In the genomic region with DNA sequence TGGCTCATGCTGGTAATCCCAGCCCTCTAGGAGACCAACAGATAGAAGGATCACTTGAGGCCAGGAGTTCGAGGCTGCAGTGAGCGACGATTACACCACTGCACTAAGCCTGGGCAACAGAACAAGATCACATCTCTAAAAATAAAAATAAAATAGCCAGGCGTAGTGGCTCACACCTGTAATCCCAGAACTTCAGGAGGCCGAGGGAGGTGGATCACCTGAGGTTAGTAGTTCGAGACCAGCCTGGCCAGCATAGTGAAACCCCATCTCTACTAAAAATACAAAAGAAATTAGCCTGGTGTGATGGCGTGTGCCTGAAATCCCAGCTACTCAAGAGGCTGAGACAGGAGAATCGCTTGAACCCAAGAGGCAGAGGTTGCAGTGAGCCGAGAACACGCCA, we compare ENCODE assay signal across 2 cellular contexts.
TF ChIP-seq lines count a peak whose summit lies in the region.

No MANE protein-coding gene starts in this region.

TF ChIP-seq in WTC11, 78 proteins besides CTCF, POLR2A, EP300 and RAD21 (continued from another document):
- TF ChIP-seq, protein P1, sequence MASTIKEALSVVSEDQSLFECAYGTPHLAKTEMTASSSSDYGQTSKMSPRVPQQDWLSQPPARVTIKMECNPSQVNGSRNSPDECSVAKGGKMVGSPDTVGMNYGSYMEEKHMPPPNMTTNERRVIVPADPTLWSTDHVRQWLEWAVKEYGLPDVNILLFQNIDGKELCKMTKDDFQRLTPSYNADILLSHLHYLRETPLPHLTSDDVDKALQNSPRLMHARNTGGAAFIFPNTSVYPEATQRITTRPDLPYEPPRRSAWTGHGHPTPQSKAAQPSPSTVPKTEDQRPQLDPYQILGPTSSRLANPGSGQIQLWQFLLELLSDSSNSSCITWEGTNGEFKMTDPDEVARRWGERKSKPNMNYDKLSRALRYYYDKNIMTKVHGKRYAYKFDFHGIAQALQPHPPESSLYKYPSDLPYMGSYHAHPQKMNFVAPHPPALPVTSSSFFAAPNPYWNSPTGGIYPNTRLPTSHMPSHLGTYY (CRISPR knock-in tag; IDR thresholded peaks at IDR 0.05), result peak; percentile 91
- TF ChIP-seq NFATC4 (CRISPR knock-in tag; IDR thresholded peaks at IDR 0.05), result 0 out of 2 replicates have a peak, but pooled peaks have one; percentile 4
- peak; percentile 22; the same call in 1 of the 2 replicates for TF ChIP-seq ZNF671 (CRISPR knock-in tag; IDR thresholded peaks at IDR 0.05)
- TF ChIP-seq, protein P2, sequence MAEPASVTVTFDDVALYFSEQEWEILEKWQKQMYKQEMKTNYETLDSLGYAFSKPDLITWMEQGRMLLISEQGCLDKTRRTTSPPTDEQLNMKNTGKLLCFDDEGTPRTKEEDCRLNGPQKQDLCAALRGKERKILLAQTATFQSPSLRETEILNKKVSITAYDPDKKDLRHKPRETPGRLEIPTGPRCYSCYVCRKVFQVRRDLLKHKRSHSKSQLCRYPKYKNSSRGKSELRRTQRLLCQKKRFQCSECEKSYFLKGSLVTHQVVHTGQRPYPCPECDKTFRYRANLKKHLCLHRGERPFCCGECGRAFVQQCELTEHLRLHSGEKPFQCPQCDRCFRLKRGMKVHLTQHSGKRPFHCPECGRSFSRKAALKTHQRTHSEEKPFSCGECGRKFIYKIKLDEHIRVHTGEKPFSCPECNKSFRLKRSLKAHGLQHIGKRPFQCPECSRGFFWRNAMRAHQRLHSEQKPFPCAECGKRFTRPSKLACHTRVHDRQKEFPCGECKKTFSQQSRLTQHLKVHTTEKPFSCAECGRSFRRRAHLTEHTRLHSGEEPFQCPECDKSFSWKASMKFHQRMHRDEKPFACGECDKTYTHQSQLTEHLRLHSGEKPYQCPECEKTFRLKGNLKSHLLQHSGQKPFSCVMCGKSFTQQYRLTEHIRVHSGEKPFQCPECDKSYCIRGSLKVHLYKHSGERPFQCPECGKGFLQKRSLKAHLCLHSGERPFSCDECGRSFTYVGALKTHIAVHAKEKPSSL (CRISPR knock-in tag; conservative IDR thresholded peaks at IDR 0.05), result peak; percentile 66; the same call in 1 of the 2 replicates

TF ChIP-seq in endothelial cell of umbilical vein, 7 proteins besides CTCF, POLR2A, EP300 and RAD21:
- peak; percentile 5 for TF ChIP-seq POLR2AphosphoS5 (IDR thresholded peaks at IDR 0.05; ENCODE audit: insufficient read depth, low read depth, low read length)
TF ChIP-seq in endothelial cell of umbilical vein: peak in this region for 1; not testable (repeated sequence) for 6.
